In genomic region chr4:88803600-88804096, GRCh38 we compare ENCODE assay signal across 9 cellular contexts.
DNase-seq lines count a peak whose midpoint lies in the region; ATAC-seq, FAIRE-seq and TF ChIP-seq lines count a peak whose summit lies in the region.
"Had no signal": no experiment of that assay in that cellular context is flagged by ENCODE, and none has a peak within 500 bp of the region (broad histone marks: within the 10 kb centered on the region; RNA-seq: fewer than 3 reads in every experiment).

No MANE protein-coding gene starts in this region.

- H3K36me3 Mint-ChIP-seq in activated naive CD4-positive, alpha-beta T cell treated with anti-CD3 and anti-CD28 coated beads, Interleukin-2, amount 50 U/mL, for 72 hours, result no peaks in the 10 kb centered on the region
- H3K36me3 Mint-ChIP-seq: activated naive CD8-positive, alpha-beta T cell had no signal

- DNase-seq in activated naive CD4-positive, alpha-beta T cell treated with anti-CD3 and anti-CD28 coated beads, Interleukin-2, amount 50 U/mL, for 72 hours (ENCODE audit: low spot score in 2 of 2), result peak in 1 of 2 donors; percentile 24
- DNase-seq in activated naive CD4-positive, alpha-beta T cell (lab: John Stamatoyannopoulos, UW), result no peak
- DNase-seq in RWPE2 (ENCODE audit: low spot score) (no peak), heart right ventricle (peak in 1 of 2 donors; percentile 14), urothelium cell line (ENCODE audit: low spot score) (peak; percentile 11), SHP77 (lab: John Stamatoyannopoulos, UW) (no peak), NCI-H1694 (lab: John Stamatoyannopoulos, UW) (no peak)

- FAIRE-seq in urothelium cell line (lab: Jason Lieb, UNC), result no peak

- intact Hi-C loops in heart right ventricle (cut with DNase I), result loop anchor here in 1 of 10 donors (2.0 to 10.0 kb wide), 2 partner anchors 51 to 79 kb away; no protein-coding TSS in a partner anchor

- WGBS in heart right ventricle, 2 donors, result 54 to 55% methylated on average over 5 of the region's 5 CpGs

- H3K4me3 ChIP-seq in RWPE2 (ENCODE audit: severe bottlenecking) (no peak overlapping the region), heart right ventricle (no peak overlapping the region)

- no peaks in the 10 kb centered on the region for H3K36me3 ChIP-seq in RWPE2 (ENCODE audit: low read depth)
- H3K36me3 ChIP-seq in heart right ventricle, result peaks cover 0 to 14% (median 0%) of the 10 kb centered on the region in 9 donors

- peak overlapping the region in 1 of 2 donors; percentile 90 for H3K27ac Mint-ChIP-seq in activated naive CD4-positive, alpha-beta T cell treated with anti-CD3 and anti-CD28 coated beads, Interleukin-2, amount 50 U/mL, for 72 hours
- H3K27ac Mint-ChIP-seq: activated naive CD8-positive, alpha-beta T cell had no signal

- H3K27me3 ChIP-seq in RWPE2 (ENCODE audit: insufficient read depth, poor library complexity, severe bottlenecking), result no peaks in the 10 kb centered on the region
- no peaks in the 10 kb centered on the region for H3K27me3 ChIP-seq in heart right ventricle

- no peaks in the 10 kb centered on the region for H3K9me3 ChIP-seq in RWPE2 (ENCODE audit: severe bottlenecking)
- H3K9me3 ChIP-seq in heart right ventricle, result no peaks in the 10 kb centered on the region

- peak; percentile 73 to 84 for ATAC-seq in activated naive CD4-positive, alpha-beta T cell treated with anti-CD3 and anti-CD28 coated beads, Interleukin-2, amount 50 U/mL, for 72 hours
- peak; percentile 75 for ATAC-seq in HG03039 (IDR thresholded peaks at IDR 0.05; ENCODE audit: unreplicated experiment)
- peak; percentile 85 for ATAC-seq in RWPE2 (ENCODE audit: low read depth)
- peak; percentile 61 to 85 (median 71) for ATAC-seq in heart right ventricle

- H3K27ac ChIP-seq in RWPE2 (ENCODE audit: poor library complexity, severe bottlenecking) (peak overlapping the region; percentile 11), heart right ventricle (peak overlapping the region in 4 of 10 donors; percentile 16 to 70 (median 46))

- H3K9me3 Mint-ChIP-seq in activated naive CD4-positive, alpha-beta T cell treated with anti-CD3 and anti-CD28 coated beads, Interleukin-2, amount 50 U/mL, for 72 hours, result no peaks in the 10 kb centered on the region

- no peak for TF ChIP-seq CTCF in RWPE2 (IDR thresholded peaks at IDR 0.05; ENCODE audit: poor library complexity, severe bottlenecking)
- TF ChIP-seq CTCF in heart right ventricle (IDR thresholded peaks at IDR 0.05), result no peak

- H3K4me1 ChIP-seq in RWPE2 (ENCODE audit: insufficient read depth, poor library complexity, severe bottlenecking), result peaks cover 14% of the 10 kb centered on the region
- H3K4me1 ChIP-seq in heart right ventricle, result peaks cover 0 to 45% (median 12%) of the 10 kb centered on the region in 9 donors
